19 cellular contexts compared by ENCODE assay signal in genomic region chr10:43735907-43736306, GRCh38.
"Had no signal": no experiment of that assay in that cellular context is flagged by ENCODE, and none has a peak within 500 bp of the region (broad histone marks: within the 10 kb centered on the region; RNA-seq: fewer than 3 reads in every experiment).

No MANE protein-coding gene starts in this region.

- H3K27me3 ChIP-seq: adrenal gland, suprapubic skin had no signal

- H3K4me1 ChIP-seq: adrenal gland, lower lobe of right lung, prostate gland, suprapubic skin had no signal

- DNase-seq: activated CD4-positive, alpha-beta T cell treated with anti-CD3 and anti-CD28 coated beads for 4 hours; activated naive CD4-positive, alpha-beta T cell treated with anti-CD3 and anti-CD28 coated beads, Interleukin-2, amount 10 ng/mL, durations not matched to agents 7 days and 5 days; adrenal gland; central memory CD4-positive, alpha-beta T cell; effector memory CD8-positive, alpha-beta T cell; immature natural killer cell; left cardiac atrium; lower lobe of right lung; naive thymus-derived CD4-positive, alpha-beta T cell; occipital lobe; stimulated activated CD4-positive, alpha-beta T cell treated with anti-CD3 and anti-CD28 coated beads, Interleukin-12 subunit alpha, Interleukin-12 subunit beta, amount 100 ng/mL, for 4 hours; stimulated activated CD4-positive, alpha-beta T cell treated with anti-CD3 and anti-CD28 coated beads, Interleukin-2, amount 100 ng/mL, for 48 hours; stimulated activated naive CD8-positive, alpha-beta T cell treated with anti-CD3 and anti-CD28 coated beads, Interleukin-15, Interleukin-2, amounts not matched to agents 100 U/mL and 50 U/mL, for 24 hours; WERI-Rb-1 had no signal

- H3K9me3 ChIP-seq: adrenal gland, prostate gland, suprapubic skin had no signal

- H3K36me3 ChIP-seq: adrenal gland, lower lobe of right lung, prostate gland, suprapubic skin, WERI-Rb-1 had no signal

- H3K4me3 ChIP-seq: adrenal gland, lower lobe of right lung, prostate gland, suprapubic skin had no signal

- ATAC-seq: activated T-helper 17 cell treated with anti-CD3 and anti-CD28 coated beads, Interleukin-2, amount 50 U/mL, for 72 hours; effector memory CD8-positive, alpha-beta T cell; left cardiac atrium; lower lobe of right lung; naive thymus-derived CD4-positive, alpha-beta T cell; sciatic nerve; stimulated activated naive CD8-positive, alpha-beta T cell treated with anti-CD3 and anti-CD28 coated beads, Interleukin-15, Interleukin-2, amounts not matched to agents 100 U/mL and 50 U/mL, for 24 hours had no signal

- H3K27ac ChIP-seq: adrenal gland, epithelial cell of prostate, lower lobe of right lung, prostate gland, suprapubic skin, WERI-Rb-1 had no signal
